ENCODE assay signal across 12 cellular contexts in genomic region chr4:145279122-145279960, GRCh38.
DNase-seq lines count a peak whose midpoint lies in the region; ATAC-seq, FAIRE-seq and TF ChIP-seq lines count a peak whose summit lies in the region.
"Had no signal": no experiment of that assay in that cellular context is flagged by ENCODE, and none has a peak within 500 bp of the region (broad histone marks: within the 10 kb centered on the region; RNA-seq: fewer than 3 reads in every experiment).

No MANE protein-coding gene starts in this region.

- no peak overlapping the region for H3K27ac ChIP-seq in ascending aorta
- H3K27ac ChIP-seq: prostate gland had no signal

- DNase-seq in EL (peak; percentile 74), RCC 7860 (ENCODE audit: low spot score) (peak; percentile 25), fibroblast of peridontal ligament (ENCODE audit: extremely low read depth) (peak; percentile 63), renal cortical epithelial cell (ENCODE audit: low read depth) (peak; percentile 72), urothelium cell line (ENCODE audit: low spot score) (no peak), ascending aorta (ENCODE audit: low spot score in 2 of 2) (no peak), ureter (ENCODE audit: low spot score) (no peak)
- DNase-seq: activated CD8-positive, alpha-beta T cell treated with anti-CD3 and anti-CD28 coated beads for 36 hours; GF-D8; Peyer's patch had no signal

- TF ChIP-seq CTCF in ascending aorta (IDR thresholded peaks at IDR 0.05): no peak

- FAIRE-seq in RCC 7860 (lab: Jason Lieb, UNC) (peak; percentile 60), urothelium cell line (lab: Jason Lieb, UNC) (no peak)

- H3K27me3 ChIP-seq in ascending aorta: no peaks in the 10 kb centered on the region
- H3K27me3 ChIP-seq: Peyer's patch had no signal

- intact Hi-C loops in ascending aorta (cut with DNase I): no loop called here

- H3K36me3 ChIP-seq in ascending aorta: no peaks in the 10 kb centered on the region
- H3K36me3 ChIP-seq: Peyer's patch, prostate gland had no signal

- H3K9me3 ChIP-seq in ascending aorta: no peaks in the 10 kb centered on the region
- H3K9me3 ChIP-seq: Peyer's patch, prostate gland had no signal

- no peak for ATAC-seq in HG03039 (IDR thresholded peaks at IDR 0.05; ENCODE audit: unreplicated experiment)
- ATAC-seq: activated CD8-positive, alpha-beta T cell treated with anti-CD3 and anti-CD28 coated beads for 36 hours had no signal

- H3K4me1 ChIP-seq in ascending aorta: peaks cover 0 to 3% of the 10 kb centered on the region in 2 donors
- H3K4me1 ChIP-seq: prostate gland had no signal

- no peak overlapping the region for H3K4me3 ChIP-seq in ascending aorta
- H3K4me3 ChIP-seq: Peyer's patch, prostate gland had no signal

Comparison
In these comparisons a context has a peak if more than half of its experiments do, and no peak if none do; other contexts are left out.
1. DNase-seq: peak in EL (single experiment), RCC 7860 (single experiment), fibroblast of peridontal ligament (single experiment) and renal cortical epithelial cell (single experiment); none in urothelium cell line (single experiment), ascending aorta (0 of 2) and ureter (single experiment).